In genomic region chr1:51875291-51875772, GRCh38 we compare ENCODE assay signal across 10 cellular contexts. TPM values are rescaled to one million over a fixed set of nuclear protein-coding genes. Genes with fewer than 3 reads are reported as not detected.
A peak's percentile ranks its signal among the peaks of the same experiment; 100 is the strongest.
DNase-seq lines count a peak whose midpoint lies in the region; ATAC-seq and TF ChIP-seq lines count a peak whose summit lies in the region.
"Had no signal": no experiment of that assay in that cellular context is flagged by ENCODE, and none has a peak within 500 bp of the region (broad histone marks: within the 10 kb centered on the region; RNA-seq: fewer than 3 reads in every experiment).

No MANE protein-coding gene starts in this region.

- H3K4me1 ChIP-seq in fibroblast of lung (ENCODE audit: control insufficient read depth, extremely low read depth, insufficient read depth, low read length): peaks cover 2% of the 10 kb centered on the region

- H3K4me1 Mint-ChIP-seq in stimulated activated naive CD8-positive, alpha-beta T cell treated with anti-CD3 and anti-CD28 coated beads, Interleukin-15, Interleukin-2, amounts not matched to agents 100 ng/mL and 50 ng/mL, for 24 hours (ENCODE audit: low read depth): peaks cover 32% of the 10 kb centered on the region
- peaks cover 14% of the 10 kb centered on the region for H3K4me1 Mint-ChIP-seq in type B pancreatic cell (ENCODE audit: unreplicated experiment)

- ATAC-seq in stimulated activated naive CD8-positive, alpha-beta T cell treated with anti-CD3 and anti-CD28 coated beads, Interleukin-15, Interleukin-2, amounts not matched to agents 100 U/mL and 50 U/mL, for 24 hours: no peak
- no peak for ATAC-seq in left lobe of liver
- no peak for ATAC-seq in GM21825 (IDR thresholded peaks at IDR 0.05; ENCODE audit: unreplicated experiment)

- TF ChIP-seq CTCF in SU-DHL-6 (IDR thresholded peaks at IDR 0.05; ENCODE audit: insufficient read depth, low read length, poor library complexity, severe bottlenecking): no peak
- TF ChIP-seq CTCF in fibroblast of lung (conservative IDR thresholded peaks at IDR 0.05 in 1 of 2, IDR thresholded peaks at IDR 0.05 in 1 of 2; ENCODE audit: low read depth in 1 of 2, low read length in 2 of 2): no peak
- TF ChIP-seq CTCF in type B pancreatic cell (conservative IDR thresholded peaks at IDR 0.05): no peak

- H3K4me2 ChIP-seq in SU-DHL-6 (ENCODE audit: low read depth, low read length, poor library complexity, severe bottlenecking): peak overlapping the region; percentile 59
- H3K4me2 ChIP-seq in fibroblast of lung (ENCODE audit: extremely low read depth, insufficient read depth, low read length): peak overlapping the region; percentile 10

- H3K36me3 ChIP-seq in SU-DHL-6 (ENCODE audit: low read length): no peaks in the 10 kb centered on the region
- peaks cover 1% of the 10 kb centered on the region for H3K36me3 ChIP-seq in fibroblast of lung (ENCODE audit: control insufficient read depth, insufficient read depth, low read length)

- H3K27me3 ChIP-seq in SU-DHL-6 (ENCODE audit: low read length): no peaks in the 10 kb centered on the region
- no peaks in the 10 kb centered on the region for H3K27me3 ChIP-seq in fibroblast of lung (ENCODE audit: control insufficient read depth, insufficient read depth, low read length)

- H3K27ac ChIP-seq in SU-DHL-6 (ENCODE audit: low read depth, low read length) (no peak overlapping the region), fibroblast of lung (ENCODE audit: insufficient read depth, low read length) (no peak overlapping the region)

- H3K9me2 ChIP-seq in SU-DHL-6 (replicated peaks; ENCODE audit: insufficient read depth, low read length): no peaks in the 10 kb centered on the region

- H3K4me3 Mint-ChIP-seq in stimulated activated naive CD8-positive, alpha-beta T cell treated with anti-CD3 and anti-CD28 coated beads, Interleukin-15, Interleukin-2, amounts not matched to agents 100 ng/mL and 50 ng/mL, for 24 hours: peak overlapping the region; percentile 72
- peak overlapping the region; percentile 50 for H3K4me3 Mint-ChIP-seq in type B pancreatic cell

- H3K27me3 Mint-ChIP-seq in stimulated activated naive CD8-positive, alpha-beta T cell treated with anti-CD3 and anti-CD28 coated beads, Interleukin-15, Interleukin-2, amounts not matched to agents 100 ng/mL and 50 ng/mL, for 24 hours: no peaks in the 10 kb centered on the region
- H3K27me3 Mint-ChIP-seq in type B pancreatic cell: no peaks in the 10 kb centered on the region

- H3K4me3 ChIP-seq in SU-DHL-6 (ENCODE audit: insufficient read depth, low read length, poor library complexity, severe bottlenecking) (no peak overlapping the region), fibroblast of lung (replicated peaks in 1 of 4; ENCODE audit: control extremely low read depth in 1 of 4, insufficient read depth in 1 of 4, low read depth in 3 of 4, low read length in 4 of 4) (peak overlapping the region in 1 of 4 experiments; percentile 28)

- H3F3A ChIP-seq in SU-DHL-6 (ENCODE audit: insufficient read depth): no peaks in the 10 kb centered on the region

- DNase-seq in stimulated activated naive CD8-positive, alpha-beta T cell treated with anti-CD3 and anti-CD28 coated beads, Interleukin-15, Interleukin-2, amounts not matched to agents 100 U/mL and 50 U/mL, for 24 hours: no peak
- DNase-seq in fibroblast of lung (ENCODE audit: low read depth in 2 of 2) (no peak), type B pancreatic cell (ENCODE audit: extremely low spot score, unreplicated experiment) (no peak), NCI-H345 treated with DMSO at 0.1 percent for 48 hours (lab: John Stamatoyannopoulos, UW; ENCODE audit: unreplicated experiment) (no peak), left lobe of liver (ENCODE audit: low spot score) (no peak)
- DNase-seq: NCI-H345; stimulated activated CD4-positive, alpha-beta T cell treated with anti-CD3 and anti-CD28 coated beads, Interleukin-4, amount 100 ng/mL, for 24 hours had no signal

- H3K79me2 ChIP-seq in SU-DHL-6 (ENCODE audit: insufficient read depth, low read length) (peaks cover 80% of the 10 kb centered on the region), fibroblast of lung (ENCODE audit: control insufficient read depth, insufficient read depth, low read length) (peaks cover 76% of the 10 kb centered on the region)

- peaks cover 43% of the 10 kb centered on the region for H3K36me3 Mint-ChIP-seq in stimulated activated naive CD8-positive, alpha-beta T cell treated with anti-CD3 and anti-CD28 coated beads, Interleukin-15, Interleukin-2, amounts not matched to agents 100 ng/mL and 50 ng/mL, for 24 hours (ENCODE audit: low read depth)
- H3K36me3 Mint-ChIP-seq in type B pancreatic cell: peaks cover 14% of the 10 kb centered on the region

- H2AFZ ChIP-seq in SU-DHL-6 (ENCODE audit: low read depth, low read length, severe bottlenecking): no peak overlapping the region
- H2AFZ ChIP-seq in fibroblast of lung (ENCODE audit: low read length): no peak overlapping the region

- peak overlapping the region; percentile 12 for H3K27ac Mint-ChIP-seq in stimulated activated naive CD8-positive, alpha-beta T cell treated with anti-CD3 and anti-CD28 coated beads, Interleukin-15, Interleukin-2, amounts not matched to agents 100 ng/mL and 50 ng/mL, for 24 hours
- peak overlapping the region; percentile 10 for H3K27ac Mint-ChIP-seq in type B pancreatic cell

- H3K9me3 ChIP-seq in SU-DHL-6 (ENCODE audit: insufficient read depth, low read length): no peaks in the 10 kb centered on the region
- no peaks in the 10 kb centered on the region for H3K9me3 ChIP-seq in fibroblast of lung (ENCODE audit: control insufficient read depth, insufficient read depth, low read depth, low read length)

- H3K9ac ChIP-seq in SU-DHL-6 (ENCODE audit: low read length): no peak overlapping the region
- H3K9ac ChIP-seq in fibroblast of lung (ENCODE audit: insufficient read depth, low read length): no peak overlapping the region

- H4K20me1 ChIP-seq in SU-DHL-6 (ENCODE audit: low read depth, low read length) (peaks cover 5% of the 10 kb centered on the region; the same call in 1 of the 2 replicates), fibroblast of lung (ENCODE audit: control insufficient read depth, extremely low read depth, insufficient read depth, low read length) (no peaks in the 10 kb centered on the region)

- no peaks in the 10 kb centered on the region for H3K9me3 Mint-ChIP-seq in stimulated activated naive CD8-positive, alpha-beta T cell treated with anti-CD3 and anti-CD28 coated beads, Interleukin-15, Interleukin-2, amounts not matched to agents 100 ng/mL and 50 ng/mL, for 24 hours
- no peaks in the 10 kb centered on the region for H3K9me3 Mint-ChIP-seq in type B pancreatic cell

RNA-seq across cellular contexts. Expression of gene NRDC, which starts 3.2 kb away (rescaled TPM):
- total RNA-seq in fibroblast of lung (79.1 and 116 TPM in 2 replicates), type B pancreatic cell (ENCODE audit: low replicate concordance) (105 and 134 TPM in 2 replicates), left lobe of liver (86.1 TPM)
- polyA plus RNA-seq in fibroblast of lung: 136 and 142 TPM in 2 replicates
- polyA plus RNA-seq in fibroblast of lung (2012): 167 and 185 TPM in 2 replicates
- 134 and 202 TPM in 2 replicates for polyA minus RNA-seq in fibroblast of lung (ENCODE audit: low replicate concordance)
